16 cellular contexts compared by ENCODE assay signal in the genomic region with DNA sequence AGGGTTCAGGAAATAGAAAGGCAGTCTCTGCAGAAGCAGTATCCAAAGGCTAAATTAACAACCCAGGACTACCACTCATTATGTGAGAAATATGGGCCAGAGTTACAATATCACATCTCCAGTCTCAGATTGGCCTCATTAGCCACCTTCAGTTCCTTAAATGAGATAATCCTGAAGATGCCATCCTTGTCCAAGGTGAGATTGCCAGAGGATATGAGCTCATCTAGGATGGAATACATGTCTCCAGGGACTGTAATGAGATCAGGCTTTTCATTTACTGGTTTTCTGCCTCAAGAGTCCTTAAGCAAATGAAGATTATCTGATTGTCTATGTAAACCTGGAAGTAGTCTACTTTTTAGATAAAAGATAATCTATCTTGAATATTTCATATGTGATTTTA.
DNase-seq lines count a peak whose midpoint lies in the region.
"Had no signal": no experiment of that assay in that cellular context is flagged by ENCODE, and none has a peak within 500 bp of the region (broad histone marks: within the 10 kb centered on the region; RNA-seq: fewer than 3 reads in every experiment).

No MANE protein-coding gene starts in this region.

- no peaks in the 10 kb centered on the region for H3K27me3 ChIP-seq in mesendoderm (ENCODE audit: insufficient read depth, low read length, poor library complexity)
- H3K27me3 ChIP-seq: BLaER1 treated with 17β-estradiol and CSF1 and Interleukin-3, amounts not matched to agents 10 nM and 100 nM had no signal

- no peaks in the 10 kb centered on the region for H3K36me3 ChIP-seq in mesendoderm (ENCODE audit: control insufficient read depth, insufficient read depth, low read length)
- H3K36me3 ChIP-seq: BLaER1 treated with 17β-estradiol and CSF1 and Interleukin-3, amounts not matched to agents 10 nM and 100 nM; HAP-1 had no signal

- no peak overlapping the region for H2BK5ac ChIP-seq in mesendoderm (ENCODE audit: low read length)

- no peak overlapping the region for H2BK15ac ChIP-seq in mesendoderm (replicated peaks; ENCODE audit: low read depth)

- H2BK120ac ChIP-seq in mesendoderm (ENCODE audit: low read depth, low read length), result no peak overlapping the region

- H3K9me3 Mint-ChIP-seq in T-helper 2 cell treated with Interferon-gamma antibody and Interleukin-4, amounts not matched to agents 5 μg/mL and 100 μg/mL, for 36 hours, result no peaks in the 10 kb centered on the region

- no peak overlapping the region for H4K5ac ChIP-seq in mesendoderm (ENCODE audit: low read length)

- H2AK5ac ChIP-seq in mesendoderm (ENCODE audit: low read length), result no peak overlapping the region

- DNase-seq in NCI-H82 (lab: John Stamatoyannopoulos, UW), result peak; percentile 71
- no peak for DNase-seq in NCI-H82 treated with DMSO at 0.1 percent for 48 hours (lab: John Stamatoyannopoulos, UW; ENCODE audit: unreplicated experiment)
- DNase-seq in NCI-H2171 (lab: John Stamatoyannopoulos, UW), result peak; percentile 9
- DNase-seq in glomerular visceral epithelial cell (ENCODE audit: extremely low spot score), result peak; percentile 6
- DNase-seq in mesendoderm, result peak; percentile 62
- DNase-seq in cardiac septum (ENCODE audit: low spot score), result no peak
- no peak for DNase-seq in T-helper 2 cell treated with Interferon-gamma antibody and Interleukin-4, amounts not matched to agents 5 μg/mL and 100 μg/mL, for 36 hours (ENCODE audit: low spot score)
- DNase-seq in SHP77 treated with DMSO at 0.1 percent for 48 hours (lab: John Stamatoyannopoulos, UW), result no peak
- DNase-seq: 8988T; ACHN; Calu3; CD4-positive, CD25-positive, alpha-beta regulatory T cell; DMS79; EL had no signal

- no peaks in the 10 kb centered on the region for H3K79me2 ChIP-seq in mesendoderm (ENCODE audit: control insufficient read depth, insufficient read depth, low read length)

- no peak overlapping the region for H3K4ac ChIP-seq in mesendoderm (ENCODE audit: low read depth, low read length)

- peaks cover 3% of the 10 kb centered on the region for H3K4me1 ChIP-seq in mesendoderm (ENCODE audit: control insufficient read depth, low read depth, low read length)
- H3K4me1 ChIP-seq: BLaER1 treated with 17β-estradiol and CSF1 and Interleukin-3, amounts not matched to agents 10 nM and 100 nM; HAP-1 had no signal

- no peaks in the 10 kb centered on the region for H3K27me3 Mint-ChIP-seq in T-helper 2 cell treated with Interferon-gamma antibody and Interleukin-4, amounts not matched to agents 5 μg/mL and 100 μg/mL, for 36 hours (ENCODE audit: low read depth)
- H3K27me3 Mint-ChIP-seq: CD4-positive, CD25-positive, alpha-beta regulatory T cell had no signal

- no peak overlapping the region for H3K27ac ChIP-seq in mesendoderm (ENCODE audit: low read depth, low read length)
- H3K27ac ChIP-seq: BLaER1 treated with 17β-estradiol and CSF1 and Interleukin-3, amounts not matched to agents 10 nM and 100 nM had no signal

- H3K56ac ChIP-seq in mesendoderm (ENCODE audit: low read length), result no peak overlapping the region

- no peak overlapping the region for H3K23ac ChIP-seq in mesendoderm (ENCODE audit: low read length)

- H3K18ac ChIP-seq in mesendoderm (ENCODE audit: low read length), result no peak overlapping the region

- H3K36me3 Mint-ChIP-seq in T-helper 2 cell treated with Interferon-gamma antibody and Interleukin-4, amounts not matched to agents 5 μg/mL and 100 μg/mL, for 36 hours (ENCODE audit: low read depth), result no peaks in the 10 kb centered on the region
- H3K36me3 Mint-ChIP-seq: CD4-positive, CD25-positive, alpha-beta regulatory T cell had no signal

- no peak overlapping the region for H3K4me2 ChIP-seq in mesendoderm (ENCODE audit: low read length)
- H3K4me2 ChIP-seq: BLaER1 treated with 17β-estradiol and CSF1 and Interleukin-3, amounts not matched to agents 10 nM and 100 nM had no signal

- H3K4me1 Mint-ChIP-seq in T-helper 2 cell treated with Interferon-gamma antibody and Interleukin-4, amounts not matched to agents 5 μg/mL and 100 μg/mL, for 36 hours (ENCODE audit: low read depth), result no peaks in the 10 kb centered on the region
- H3K4me1 Mint-ChIP-seq: CD4-positive, CD25-positive, alpha-beta regulatory T cell had no signal

- H4K8ac ChIP-seq in mesendoderm (ENCODE audit: low read depth, low read length), result no peak overlapping the region

- H3K27ac Mint-ChIP-seq in T-helper 2 cell treated with Interferon-gamma antibody and Interleukin-4, amounts not matched to agents 5 μg/mL and 100 μg/mL, for 36 hours, result no peak overlapping the region
- H3K27ac Mint-ChIP-seq: CD4-positive, CD25-positive, alpha-beta regulatory T cell had no signal

- no peaks in the 10 kb centered on the region for H3K79me1 ChIP-seq in mesendoderm (ENCODE audit: low read length)

- intact Hi-C loops in cardiac septum (cut with DNase I), result no loop called here

- no peak overlapping the region for H3K9ac ChIP-seq in mesendoderm (ENCODE audit: low read length)
- H3K9ac ChIP-seq: BLaER1 treated with 17β-estradiol and CSF1 and Interleukin-3, amounts not matched to agents 10 nM and 100 nM had no signal

- H3K4me3 Mint-ChIP-seq in T-helper 2 cell treated with Interferon-gamma antibody and Interleukin-4, amounts not matched to agents 5 μg/mL and 100 μg/mL, for 36 hours, result no peak overlapping the region
- H3K4me3 Mint-ChIP-seq: CD4-positive, CD25-positive, alpha-beta regulatory T cell had no signal

- no peak overlapping the region for H3K4me3 ChIP-seq in mesendoderm (ENCODE audit: low read length)
- H3K4me3 ChIP-seq: BLaER1 treated with 17β-estradiol and CSF1 and Interleukin-3, amounts not matched to agents 10 nM and 100 nM; HAP-1 had no signal

Comparison
In these comparisons a context has a peak if more than half of its experiments do, and no peak if none do; other contexts are left out.
1. DNase-seq: peak in NCI-H82 (single experiment), NCI-H2171 (single experiment), glomerular visceral epithelial cell (single experiment) and mesendoderm (single experiment); none in NCI-H82 treated with DMSO at 0.1 percent for 48 hours (single experiment), cardiac septum (single experiment), T-helper 2 cell treated with Interferon-gamma antibody and Interleukin-4, amounts not matched to agents 5 μg/mL and 100 μg/mL, for 36 hours (single experiment) and SHP77 treated with DMSO at 0.1 percent for 48 hours (single experiment).